Comparison of ENCODE assay signal across 8 cellular contexts in the genomic region with DNA sequence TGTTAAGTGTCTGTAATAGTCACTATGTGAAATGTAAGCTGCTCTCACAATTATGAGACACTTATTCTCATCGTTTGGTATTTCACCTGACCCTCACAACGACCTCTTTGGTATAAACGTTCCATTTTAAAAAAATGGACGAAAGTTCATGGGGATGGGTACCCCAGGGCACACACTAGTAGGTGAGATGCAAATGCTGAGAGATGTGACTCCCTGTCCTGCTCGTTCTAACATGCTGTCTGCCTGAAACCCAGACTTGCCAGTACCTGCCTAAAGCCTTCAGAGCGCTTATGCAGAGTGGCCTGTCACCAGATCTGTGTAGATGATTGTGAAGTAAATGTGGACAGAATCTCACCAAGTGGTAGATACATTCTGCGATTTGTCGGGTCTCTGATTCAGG. TPM values are rescaled to one million over a fixed set of nuclear protein-coding genes. Genes with fewer than 3 reads are reported as not detected.
A peak's percentile ranks its signal among the peaks of the same experiment; 100 is the strongest.
DNase-seq lines count a peak whose midpoint lies in the region; ATAC-seq and TF ChIP-seq lines count a peak whose summit lies in the region.
"Not testable (repeated sequence)": the region's sequence is repeated elsewhere in the genome, so short reads cannot be mapped to it uniquely, and the experiment has no call there.

No MANE protein-coding gene starts in this region.

- H3K27ac Mint-ChIP-seq in nephron progenitor cell, result not testable (repeated sequence)

- not testable (repeated sequence) for TF ChIP-seq EP300 in tibial nerve (IDR thresholded peaks at IDR 0.05)

- H3K4me3 ChIP-seq in breast epithelium (peak overlapping the region; percentile 48 to 70 (median 56)), tibial nerve (peak overlapping the region; percentile 50 to 59 (median 58))

- not testable (repeated sequence) for H3K9me3 ChIP-seq in breast epithelium, tibial nerve

- H3K9me3 Mint-ChIP-seq in nephron progenitor cell, result not testable (repeated sequence)

- TF ChIP-seq CTCF in breast epithelium (IDR thresholded peaks at IDR 0.05); nephron progenitor cell (IDR thresholded peaks at IDR 0.05); tibial nerve (IDR thresholded peaks at IDR 0.05): not testable (repeated sequence)

- not testable (repeated sequence) for H3K4me1 ChIP-seq in breast epithelium, tibial nerve

- not testable (repeated sequence) for H3K27me3 ChIP-seq in breast epithelium, tibial nerve

- 13 to 20% methylated on average over 6 of the region's 8 CpGs for WGBS in tibial nerve, 2 donors

- TF ChIP-seq POLR2A in breast epithelium (IDR thresholded peaks at IDR 0.05); tibial nerve (IDR thresholded peaks at IDR 0.05): not testable (repeated sequence)

- H3K27ac ChIP-seq in breast epithelium (peak overlapping the region; percentile 70 to 73), tibial nerve (peak overlapping the region in 3 of 4 donors; percentile 64 to 77 (median 67))

- H3K4me3 Mint-ChIP-seq in nephron progenitor cell, result peak overlapping the region; percentile 89

- not testable (repeated sequence) for H3K27me3 Mint-ChIP-seq in nephron progenitor cell (ENCODE audit: low read depth, poor library complexity)

- H3K4me1 Mint-ChIP-seq in nephron progenitor cell, result not testable (repeated sequence)

- not testable (repeated sequence) for H3K36me3 Mint-ChIP-seq in nephron progenitor cell (ENCODE audit: low read depth)

- H3K36me3 ChIP-seq in breast epithelium, tibial nerve: not testable (repeated sequence)

- ATAC-seq in GM18498 (IDR thresholded peaks at IDR 0.05; ENCODE audit: unreplicated experiment) (peak; percentile 44), GM21825 (IDR thresholded peaks at IDR 0.05; ENCODE audit: unreplicated experiment) (peak; percentile 26), HG03354 (IDR thresholded peaks at IDR 0.05; ENCODE audit: poor library complexity, severe bottlenecking, unreplicated experiment) (peak; percentile 32), SK-N-SH treated with all-trans-retinoic acid at 6 μM for 48 hours (peak; percentile 21), left cardiac atrium (peak; percentile 27 to 37)

- DNase-seq in breast epithelium (ENCODE audit: low spot score in 2 of 2); left cardiac atrium; nephron progenitor cell; tibial nerve (ENCODE audit: low spot score in 2 of 2): not testable (repeated sequence)

- intact Hi-C loops in breast epithelium (cut with DNase I; ENCODE audit: low total_unique reads); left cardiac atrium (cut with DNase I): not testable (repeated sequence)

RNA-seq across cellular contexts. Expression of a gene that starts 0.6 kb away (rescaled TPM):
- 1 to 10 TPM; 4.5 to 8.6 (median 5.6) TPM for total RNA-seq in breast epithelium
- total RNA-seq in left cardiac atrium, result 10 to 100 TPM in 1 of 2 donors, 1 to 10 TPM in 1; 8.7 to 10.7 TPM
- 1 to 10 TPM; 2.0 to 5.7 (median 3.0) TPM for total RNA-seq in tibial nerve
